In the genomic region with DNA sequence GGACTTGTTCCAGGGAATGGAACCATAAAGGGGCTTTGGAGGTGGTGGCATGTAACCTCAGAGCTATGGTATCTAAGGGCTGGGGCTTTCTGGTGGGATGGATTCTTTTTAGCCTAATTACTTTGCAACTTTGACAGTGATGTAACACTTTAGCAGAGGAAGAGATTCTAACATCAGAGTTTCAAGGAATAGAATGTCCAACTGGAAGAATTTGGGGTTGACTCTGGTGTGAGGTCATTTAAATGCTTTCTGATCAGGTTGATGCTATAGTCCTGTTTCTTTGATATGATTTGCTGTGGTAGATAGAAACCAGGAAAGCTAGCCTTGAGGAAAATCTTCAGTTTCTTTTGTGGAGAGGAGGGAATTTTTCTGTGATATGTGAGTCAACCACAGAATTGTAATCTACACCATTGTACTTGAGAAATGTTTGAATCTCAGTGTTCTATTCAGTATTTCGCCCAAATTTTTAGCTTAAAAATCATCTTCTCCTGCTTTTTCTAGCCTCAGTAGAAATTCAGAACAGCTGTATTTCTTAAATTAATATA, we compare ENCODE assay signal across 27 cellular contexts. TPM values are rescaled to one million over a fixed set of nuclear protein-coding genes. Genes with fewer than 3 reads are reported as not detected.
A peak's percentile ranks its signal among the peaks of the same experiment; 100 is the strongest.
DNase-seq lines count a peak whose midpoint lies in the region; ATAC-seq and TF ChIP-seq lines count a peak whose summit lies in the region.
"Had no signal": no experiment of that assay in that cellular context is flagged by ENCODE, and none has a peak within 500 bp of the region (broad histone marks: within the 10 kb centered on the region; RNA-seq: fewer than 3 reads in every experiment).

No MANE protein-coding gene starts in this region.

- peak overlapping the region; percentile 42; the same call in 1 of the 2 replicates for H3K4me3 ChIP-seq in ACC112 (ENCODE audit: low read depth, low read length)
- no peak overlapping the region for H3K4me3 ChIP-seq in fibroblast of pulmonary artery (replicated peaks; ENCODE audit: low read depth, low read length)
- H3K4me3 ChIP-seq: HAP-1, testis had no signal

- peaks cover 20% of the 10 kb centered on the region for H3K79me2 ChIP-seq in ACC112 (ENCODE audit: control insufficient read depth, insufficient read depth, low read length, unreplicated experiment)

- peaks cover 33% of the 10 kb centered on the region for H3K36me3 Mint-ChIP-seq in HFFc6 (ENCODE audit: low read depth)
- peaks cover 8% of the 10 kb centered on the region for H3K36me3 Mint-ChIP-seq in T-helper 17 cell (ENCODE audit: low read depth)

- peaks cover 53% of the 10 kb centered on the region for H3K4me1 Mint-ChIP-seq in HFFc6 (ENCODE audit: low read depth)
- H3K4me1 Mint-ChIP-seq in T-helper 17 cell = peaks cover 9% of the 10 kb centered on the region

- peaks cover 5% of the 10 kb centered on the region for H3K36me3 ChIP-seq in ACC112 (ENCODE audit: insufficient read depth, low read length)

- peaks cover 27% of the 10 kb centered on the region for H3K4me1 ChIP-seq in ACC112 (ENCODE audit: control insufficient read depth, insufficient read depth, low read length, unreplicated experiment)
- H3K4me1 ChIP-seq: testis had no signal

- no peaks in the 10 kb centered on the region for H3K9me3 ChIP-seq in T-helper 17 cell (ENCODE audit: control insufficient read depth, low read length, poor library complexity, severe bottlenecking)
- H3K9me3 ChIP-seq: HAP-1, neutrophil, testis had no signal

- no peaks in the 10 kb centered on the region for H3K9me3 Mint-ChIP-seq in HFFc6
- H3K9me3 Mint-ChIP-seq: activated naive CD4-positive, alpha-beta T cell treated with anti-CD3 and anti-CD28 coated beads, Interleukin-2, amount 50 U/mL, for 72 hours; IgD-negative memory B cell; T-cell had no signal

- ATAC-seq in T-helper 17 cell (no peak), left lobe of liver (no peak), HG02840 (IDR thresholded peaks at IDR 0.05; ENCODE audit: low FRiP score, unreplicated experiment) (no peak)
- ATAC-seq: activated naive CD4-positive, alpha-beta T cell treated with anti-CD3 and anti-CD28 coated beads, Interleukin-2, amount 50 U/mL, for 72 hours; T-cell had no signal

- H3K27ac Mint-ChIP-seq in HFFc6 (peak overlapping the region; percentile 22), T-helper 17 cell (peak overlapping the region; percentile 39)
- H3K27ac Mint-ChIP-seq: activated naive CD4-positive, alpha-beta T cell treated with anti-CD3 and anti-CD28 coated beads, Interleukin-2, amount 50 U/mL, for 72 hours; IgD-negative memory B cell had no signal

- H3K27ac ChIP-seq in ACC112 (ENCODE audit: low read depth, low read length) = peak overlapping the region; percentile 8; the same call in 1 of the 2 replicates
- H3K27ac ChIP-seq: C4-2B, epithelial cell of prostate, neutrophil, RWPE1, testis, VCaP had no signal

- DNase-seq in HFFc6 (no peak), T-helper 17 cell (no peak), fibroblast of pulmonary artery (ENCODE audit: low read depth) (peak; percentile 18), left lobe of liver (ENCODE audit: low spot score) (no peak), NCI-H187 (lab: John Stamatoyannopoulos, UW) (no peak), activated gamma-delta T cell (lab: John Stamatoyannopoulos, UW) (no peak)
- DNase-seq: ACHN; activated CD4-positive, alpha-beta T cell treated with anti-CD3 and anti-CD28 coated beads, Interleukin-2, amount 50 U/mL, for 4 hours; activated T-cell treated with anti-CD3 and anti-CD28 coated beads for 4 hours; dermis blood vessel endothelial cell; GF-D8; MV-4-11; NCI-H1930; NCI-H446; retina; T-cell; testis had no signal

- H3K27me3 Mint-ChIP-seq in HFFc6 (ENCODE audit: insufficient read depth) = peaks cover 1% of the 10 kb centered on the region; the same call in 1 of the 2 replicates
- no peaks in the 10 kb centered on the region for H3K27me3 Mint-ChIP-seq in T-helper 17 cell
- H3K27me3 Mint-ChIP-seq: IgD-negative memory B cell, T-cell had no signal

- H3K4me3 Mint-ChIP-seq in HFFc6 (no peak overlapping the region), T-helper 17 cell (no peak overlapping the region)
- H3K4me3 Mint-ChIP-seq: IgD-negative memory B cell, T-cell had no signal

- no peaks in the 10 kb centered on the region for H3K27me3 ChIP-seq in ACC112 (ENCODE audit: insufficient read depth, low read length)
- H3K27me3 ChIP-seq: neutrophil, testis had no signal

- H2AFZ ChIP-seq in ACC112 (ENCODE audit: low read length, unreplicated experiment) = no peak overlapping the region

- TF ChIP-seq CTCF in HFFc6 (IDR thresholded peaks at IDR 0.05) = no peak
- no peak for TF ChIP-seq CTCF in fibroblast of pulmonary artery (IDR thresholded peaks at IDR 0.05; ENCODE audit: low read length, missing control alignments)

RNA-seq across cellular contexts. Expression of gene ATP2C1, which starts 40.0 kb away (rescaled TPM):
- 100 to 1,000 TPM; 101 to 124 (median 112) TPM for total RNA-seq in HFFc6 (2021; fragmentation: NEBNext Ultra II Directional; extraction: Animal tissue kit (Norgen Biotek cat#: 25700))
- 10 to 100 TPM; 57.9 to 60.0 TPM for total RNA-seq in T-helper 17 cell
- total RNA-seq in left lobe of liver = 21.4 TPM
